17 cellular contexts compared by ENCODE assay signal in genomic region chr6:62740171-62740570, GRCh38.
DNase-seq lines count a peak whose midpoint lies in the region; ATAC-seq and TF ChIP-seq lines count a peak whose summit lies in the region.
"Had no signal": no experiment of that assay in that cellular context is flagged by ENCODE, and none has a peak within 500 bp of the region (broad histone marks: within the 10 kb centered on the region; RNA-seq: fewer than 3 reads in every experiment).

No MANE protein-coding gene starts in this region.

- 59 to 67% methylated on average over 2 of the region's 2 CpGs for WGBS in aorta, 2 donors

- no peaks in the 10 kb centered on the region for H3K36me3 Mint-ChIP-seq in stimulated activated memory B cell treated with anti-CD40 and anti-IgM and Interleukin-4, amounts not matched to agents 10 μg/mL and 1 μg/mL and 100 μg/mL, for 72 hours
- H3K36me3 Mint-ChIP-seq: CD14-positive monocyte; CD8-positive, alpha-beta memory T cell had no signal

- H3K4me1 ChIP-seq in lower lobe of right lung (no peaks in the 10 kb centered on the region), aorta (ENCODE audit: control insufficient read depth in 1 of 2, insufficient read depth in 2 of 2, low read length in 2 of 2) (no peaks in the 10 kb centered on the region)

- ATAC-seq in lower lobe of right lung, result peak; percentile 26 to 32
- ATAC-seq in stimulated activated memory B cell treated with anti-CD40 and anti-IgM and Interleukin-4, amounts not matched to agents 10 μg/mL and 1 μg/mL and 100 μg/mL, for 72 hours, result peak; percentile 54
- ATAC-seq in aorta (ENCODE audit: low FRiP score), result peak; percentile 22
- no peak for ATAC-seq in HG02840 (IDR thresholded peaks at IDR 0.05; ENCODE audit: low FRiP score, unreplicated experiment)
- ATAC-seq: GM12878 had no signal

- intact Hi-C loops in lower lobe of right lung (cut with DNase I), result no loop called here
- intact Hi-C loops in aorta (cut with DNase I), result no loop called here

- H3K9me3 ChIP-seq in lower lobe of right lung, result no peaks in the 10 kb centered on the region
- peaks cover 3% of the 10 kb centered on the region for H3K9me3 ChIP-seq in aorta (ENCODE audit: control insufficient read depth, low read length)

- H3K36me3 ChIP-seq in lower lobe of right lung (no peaks in the 10 kb centered on the region), aorta (ENCODE audit: control insufficient read depth in 1 of 2, insufficient read depth in 2 of 2, low read length in 1 of 2) (no peaks in the 10 kb centered on the region)

- H3K9me3 Mint-ChIP-seq in stimulated activated memory B cell treated with anti-CD40 and anti-IgM and Interleukin-4, amounts not matched to agents 10 μg/mL and 1 μg/mL and 100 μg/mL, for 72 hours, result no peaks in the 10 kb centered on the region

- DNase-seq in lower lobe of right lung, result no peak
- no peak for DNase-seq in aorta
- no peak for DNase-seq in activated gamma-delta T cell treated with Interleukin-2 at 50 U/mL for 16 hours
- DNase-seq in activated naive CD4-positive, alpha-beta T cell treated with Interleukin-2 at 50 U/mL for 16 hours, result no peak
- DNase-seq: CD4-positive, alpha-beta T cell; DMS 273 treated with DMSO at 0.1 percent for 48 hours; DMS79; EL; GDM1; GM23248; H7; HCEC 1CT had no signal

- H3K27me3 Mint-ChIP-seq in stimulated activated memory B cell treated with anti-CD40 and anti-IgM and Interleukin-4, amounts not matched to agents 10 μg/mL and 1 μg/mL and 100 μg/mL, for 72 hours, result no peaks in the 10 kb centered on the region
- H3K27me3 Mint-ChIP-seq: CD4-positive, alpha-beta T cell had no signal

- H3K4me3 ChIP-seq in lower lobe of right lung, result no peak overlapping the region
- H3K4me3 ChIP-seq in aorta (ENCODE audit: low read length in 2 of 2), result no peak overlapping the region
- H3K4me3 ChIP-seq: GM12878, GM23248 had no signal

- H3K27me3 ChIP-seq in lower lobe of right lung (ENCODE audit: low read depth), result no peaks in the 10 kb centered on the region
- no peaks in the 10 kb centered on the region for H3K27me3 ChIP-seq in aorta (ENCODE audit: control insufficient read depth in 1 of 2, insufficient read depth in 2 of 2, low read length in 1 of 2)

- TF ChIP-seq CTCF in lower lobe of right lung (IDR thresholded peaks at IDR 0.05), result no peak

- no peaks in the 10 kb centered on the region for H3K4me1 Mint-ChIP-seq in stimulated activated memory B cell treated with anti-CD40 and anti-IgM and Interleukin-4, amounts not matched to agents 10 μg/mL and 1 μg/mL and 100 μg/mL, for 72 hours
- H3K4me1 Mint-ChIP-seq: CD14-positive monocyte; CD8-positive, alpha-beta memory T cell had no signal

- H3K27ac ChIP-seq in lower lobe of right lung, result no peak overlapping the region
- H3K27ac ChIP-seq in aorta (ENCODE audit: low read depth in 1 of 2, low read length in 2 of 2), result no peak overlapping the region
- H3K27ac ChIP-seq: GM23248 had no signal

- H3K27ac Mint-ChIP-seq in stimulated activated memory B cell treated with anti-CD40 and anti-IgM and Interleukin-4, amounts not matched to agents 10 μg/mL and 1 μg/mL and 100 μg/mL, for 72 hours, result no peak overlapping the region
- H3K27ac Mint-ChIP-seq: CD14-positive monocyte; CD4-positive, alpha-beta T cell; CD8-positive, alpha-beta memory T cell had no signal

- H3K4me3 Mint-ChIP-seq in stimulated activated memory B cell treated with anti-CD40 and anti-IgM and Interleukin-4, amounts not matched to agents 10 μg/mL and 1 μg/mL and 100 μg/mL, for 72 hours, result no peak overlapping the region
- H3K4me3 Mint-ChIP-seq: CD14-positive monocyte; CD4-positive, alpha-beta T cell; CD8-positive, alpha-beta memory T cell had no signal
